Comparison of ENCODE assay signal across 17 cellular contexts in the genomic region with DNA sequence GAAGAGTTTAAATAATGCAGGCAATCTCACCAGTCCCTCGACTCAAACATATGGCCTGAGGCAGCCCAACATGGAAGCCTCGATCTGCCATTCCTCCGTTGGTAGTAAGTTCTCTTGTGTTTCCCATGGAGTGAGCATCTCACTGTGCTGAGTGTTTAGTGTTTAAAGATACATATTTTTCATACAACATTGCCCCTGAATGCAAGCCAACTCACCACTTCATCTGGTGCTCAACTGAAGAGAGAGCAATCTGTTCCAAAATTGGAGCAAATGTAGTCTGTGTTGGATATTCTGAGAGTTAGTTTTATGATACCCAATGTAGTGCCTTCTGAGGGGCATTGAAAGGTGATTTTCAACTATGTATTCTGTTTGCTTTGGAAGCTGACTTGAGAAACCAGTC.
"Had no signal": no experiment of that assay in that cellular context is flagged by ENCODE, and none has a peak within 500 bp of the region (broad histone marks: within the 10 kb centered on the region; RNA-seq: fewer than 3 reads in every experiment).

No MANE protein-coding gene starts in this region.

- DNase-seq: effector CD8-positive, alpha-beta T cell; foreskin melanocyte; head of caudate nucleus; kidney; left cardiac atrium; left ventricle myocardium inferior; lower lobe of right lung; natural killer cell; sigmoid colon; stimulated activated CD4-positive, alpha-beta T cell treated with anti-CD3 and anti-CD28 coated beads, Interleukin-2, amount 100 ng/mL, for 24 hours; stimulated activated CD4-positive, alpha-beta T cell treated with anti-CD3 and anti-CD28 coated beads, Interleukin-4, amount 100 ng/mL, for 4 hours; stimulated activated naive CD4-positive, alpha-beta T cell; stomach; transverse colon had no signal

- ATAC-seq: left cardiac atrium, lower lobe of right lung, natural killer cell had no signal

- H3K36me3 Mint-ChIP-seq: memory B cell, mesothelial cell of epicardium, natural killer cell had no signal

- H3K27ac Mint-ChIP-seq: memory B cell, mesothelial cell of epicardium, natural killer cell had no signal

- H3K4me3 Mint-ChIP-seq: memory B cell, mesothelial cell of epicardium, natural killer cell, neural crest cell had no signal

- H3K4me1 Mint-ChIP-seq: memory B cell, natural killer cell, neural crest cell had no signal

- H3K9me3 Mint-ChIP-seq: memory B cell, mesothelial cell of epicardium, neural crest cell had no signal
